13 cellular contexts compared by ENCODE assay signal in the genomic region with DNA sequence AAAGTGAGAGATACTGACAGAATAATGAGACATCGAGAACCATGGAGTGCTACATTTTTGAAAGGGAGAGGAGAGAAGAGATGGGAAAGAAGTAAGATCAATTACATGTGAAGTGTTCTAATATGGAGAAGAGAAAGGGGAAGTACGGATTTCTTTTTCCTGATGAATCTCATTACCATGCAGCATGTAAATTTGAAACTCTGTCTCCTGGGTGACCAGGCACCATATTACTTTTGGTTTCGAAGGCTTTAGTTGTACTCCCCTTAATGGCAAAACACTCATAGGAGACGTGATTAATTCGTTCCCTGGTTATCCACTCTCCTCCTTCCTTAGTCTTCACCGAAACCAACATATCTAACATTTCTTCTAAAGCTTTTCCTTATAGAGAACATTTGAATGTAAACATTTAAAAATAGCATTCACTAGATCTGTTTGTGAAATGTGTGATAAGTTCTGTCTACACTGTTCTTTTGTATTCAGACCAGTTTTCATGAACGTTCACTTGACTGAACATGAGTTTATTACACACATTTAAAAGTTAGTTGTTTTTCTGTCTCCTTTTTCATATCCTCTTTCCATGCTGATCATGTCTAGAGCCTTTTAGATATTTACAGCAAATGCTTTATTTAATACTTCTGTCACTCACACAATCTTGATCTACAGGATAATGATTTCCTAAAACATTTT.
DNase-seq lines count a peak whose midpoint lies in the region; ATAC-seq, FAIRE-seq and TF ChIP-seq lines count a peak whose summit lies in the region.
"Had no signal": no experiment of that assay in that cellular context is flagged by ENCODE, and none has a peak within 500 bp of the region (broad histone marks: within the 10 kb centered on the region; RNA-seq: fewer than 3 reads in every experiment).

No MANE protein-coding gene starts in this region.

- H3K9me3 Mint-ChIP-seq in activated CD4-positive, alpha-beta T cell treated with anti-CD3 and anti-CD28 coated beads, Interleukin-2, amount 10 ng/mL, durations not matched to agents 7 days and 5 days, result no peaks in the 10 kb centered on the region
- H3K9me3 Mint-ChIP-seq in activated CD4-positive, alpha-beta memory T cell treated with anti-CD3 and anti-CD28 coated beads for 36 hours, result no peaks in the 10 kb centered on the region
- no peaks in the 10 kb centered on the region for H3K9me3 Mint-ChIP-seq in activated CD8-positive, alpha-beta T cell treated with anti-CD3 and anti-CD28 coated beads, Interleukin-2, amount 10 ng/mL, durations not matched to agents 7 days and 5 days (ENCODE audit: insufficient read depth)
- H3K9me3 Mint-ChIP-seq: activated naive CD4-positive, alpha-beta T cell treated with anti-CD3 and anti-CD28 coated beads, Interleukin-2, amount 50 U/mL, for 24 hours had no signal

- H3K9me3 ChIP-seq in pancreas, result no peaks in the 10 kb centered on the region
- H3K9me3 ChIP-seq: left lung had no signal

- no peak overlapping the region for H3K27ac ChIP-seq in pancreas
- H3K27ac ChIP-seq: left lung had no signal

- WGBS in pancreas, 2 donors, result 87 to 90% methylated on average over 7 of the region's 7 CpGs

- no peak for TF ChIP-seq CTCF in GM20000 (IDR thresholded peaks at IDR 0.05; ENCODE audit: extremely low read depth, missing control alignments)
- no peak for TF ChIP-seq CTCF in pancreas (IDR thresholded peaks at IDR 0.05)

- intact Hi-C loops in pancreas (cut with DNase I), result no loop called here
- intact Hi-C loops in activated CD4-positive, alpha-beta memory T cell treated with anti-CD3 and anti-CD28 coated beads for 36 hours (cut with micrococcal nuclease), result no loop called here

- no peaks in the 10 kb centered on the region for H3K36me3 Mint-ChIP-seq in activated CD4-positive, alpha-beta T cell treated with anti-CD3 and anti-CD28 coated beads, Interleukin-2, amount 10 ng/mL, durations not matched to agents 7 days and 5 days (ENCODE audit: low read depth)
- H3K36me3 Mint-ChIP-seq in activated CD4-positive, alpha-beta memory T cell treated with anti-CD3 and anti-CD28 coated beads for 36 hours, result no peaks in the 10 kb centered on the region
- H3K36me3 Mint-ChIP-seq in activated CD8-positive, alpha-beta T cell treated with anti-CD3 and anti-CD28 coated beads, Interleukin-2, amount 10 ng/mL, durations not matched to agents 7 days and 5 days (ENCODE audit: low read depth), result no peaks in the 10 kb centered on the region
- H3K36me3 Mint-ChIP-seq: activated naive CD4-positive, alpha-beta T cell treated with anti-CD3 and anti-CD28 coated beads, Interleukin-2, amount 50 U/mL, for 24 hours had no signal

- peaks cover 0 to 5% (median 0%) of the 10 kb centered on the region in 3 donors for H3K4me1 ChIP-seq in pancreas
- H3K4me1 ChIP-seq: left lung had no signal

- H3K4me1 Mint-ChIP-seq in activated CD4-positive, alpha-beta T cell treated with anti-CD3 and anti-CD28 coated beads, Interleukin-2, amount 10 ng/mL, durations not matched to agents 7 days and 5 days, result no peaks in the 10 kb centered on the region
- H3K4me1 Mint-ChIP-seq in activated CD4-positive, alpha-beta memory T cell treated with anti-CD3 and anti-CD28 coated beads for 36 hours (ENCODE audit: low read depth), result no peaks in the 10 kb centered on the region
- H3K4me1 Mint-ChIP-seq in activated CD8-positive, alpha-beta T cell treated with anti-CD3 and anti-CD28 coated beads, Interleukin-2, amount 10 ng/mL, durations not matched to agents 7 days and 5 days (ENCODE audit: low read depth), result no peaks in the 10 kb centered on the region
- H3K4me1 Mint-ChIP-seq: activated naive CD4-positive, alpha-beta T cell treated with anti-CD3 and anti-CD28 coated beads, Interleukin-2, amount 50 U/mL, for 24 hours had no signal

- DNase-seq in GM18507 (ENCODE audit: extremely low spot score, insufficient read length, low read depth) (peak; percentile 18), GM20000 (ENCODE audit: low spot score) (peak; percentile 37), NAMALWA (ENCODE audit: low spot score) (peak; percentile 9), pancreas (no peak)
- no peak for DNase-seq in activated CD4-positive, alpha-beta T cell treated with anti-CD3 and anti-CD28 coated beads, Interleukin-2, amount 10 ng/mL, durations not matched to agents 7 days and 5 days
- no peak for DNase-seq in activated CD4-positive, alpha-beta memory T cell treated with anti-CD3 and anti-CD28 coated beads for 36 hours
- no peak for DNase-seq in activated CD8-positive, alpha-beta T cell treated with anti-CD3 and anti-CD28 coated beads, Interleukin-2, amount 10 ng/mL, durations not matched to agents 7 days and 5 days
- DNase-seq: C1 segment of cervical spinal cord, cortex of kidney, left lung, SHP77 had no signal

- FAIRE-seq in GM18507 (lab: Jason Lieb, UNC) (peak; percentile 92), pancreas (lab: Jason Lieb, UNC) (no peak)

- POLR2A ChIA-PET in activated CD4-positive, alpha-beta T cell treated with anti-CD3 and anti-CD28 coated beads, Interleukin-2, amount 10 ng/mL, durations not matched to agents 7 days and 5 days (lab: Charles Lee), result no interaction called here
- POLR2A ChIA-PET in activated CD4-positive, alpha-beta memory T cell treated with anti-CD3 and anti-CD28 coated beads for 36 hours (lab: Charles Lee), result no interaction called here
- POLR2A ChIA-PET in activated CD8-positive, alpha-beta T cell treated with anti-CD3 and anti-CD28 coated beads, Interleukin-2, amount 10 ng/mL, durations not matched to agents 7 days and 5 days (lab: Charles Lee), result no interaction called here

- no peaks in the 10 kb centered on the region for H3K36me3 ChIP-seq in pancreas
- H3K36me3 ChIP-seq: left lung had no signal

- H3K4me3 Mint-ChIP-seq in activated CD4-positive, alpha-beta T cell treated with anti-CD3 and anti-CD28 coated beads, Interleukin-2, amount 10 ng/mL, durations not matched to agents 7 days and 5 days, result no peak overlapping the region
- no peak overlapping the region for H3K4me3 Mint-ChIP-seq in activated CD4-positive, alpha-beta memory T cell treated with anti-CD3 and anti-CD28 coated beads for 36 hours
- H3K4me3 Mint-ChIP-seq in activated CD8-positive, alpha-beta T cell treated with anti-CD3 and anti-CD28 coated beads, Interleukin-2, amount 10 ng/mL, durations not matched to agents 7 days and 5 days, result no peak overlapping the region
- H3K4me3 Mint-ChIP-seq: activated naive CD4-positive, alpha-beta T cell treated with anti-CD3 and anti-CD28 coated beads, Interleukin-2, amount 50 U/mL, for 24 hours had no signal

- no peak overlapping the region for H3K27ac Mint-ChIP-seq in activated CD4-positive, alpha-beta T cell treated with anti-CD3 and anti-CD28 coated beads, Interleukin-2, amount 10 ng/mL, durations not matched to agents 7 days and 5 days
- no peak overlapping the region for H3K27ac Mint-ChIP-seq in activated CD4-positive, alpha-beta memory T cell treated with anti-CD3 and anti-CD28 coated beads for 36 hours
- no peak overlapping the region for H3K27ac Mint-ChIP-seq in activated CD8-positive, alpha-beta T cell treated with anti-CD3 and anti-CD28 coated beads, Interleukin-2, amount 10 ng/mL, durations not matched to agents 7 days and 5 days
- H3K27ac Mint-ChIP-seq: activated naive CD4-positive, alpha-beta T cell treated with anti-CD3 and anti-CD28 coated beads, Interleukin-2, amount 50 U/mL, for 24 hours had no signal

- ATAC-seq in HG03039 (IDR thresholded peaks at IDR 0.05; ENCODE audit: unreplicated experiment), result peak; percentile 94
- ATAC-seq in pancreas, result no peak
- ATAC-seq in activated CD8-positive, alpha-beta T cell treated with anti-CD3 and anti-CD28 coated beads, Interleukin-2, amount 10 ng/mL, durations not matched to agents 7 days and 5 days, result no peak
- ATAC-seq: left lung had no signal

- CTCF ChIA-PET in activated CD4-positive, alpha-beta T cell treated with anti-CD3 and anti-CD28 coated beads, Interleukin-2, amount 10 ng/mL, durations not matched to agents 7 days and 5 days (lab: Charles Lee), result no interaction called here
- CTCF ChIA-PET in activated CD4-positive, alpha-beta memory T cell treated with anti-CD3 and anti-CD28 coated beads for 36 hours (lab: Charles Lee), result no interaction called here
- CTCF ChIA-PET in activated CD8-positive, alpha-beta T cell treated with anti-CD3 and anti-CD28 coated beads, Interleukin-2, amount 10 ng/mL, durations not matched to agents 7 days and 5 days (lab: Charles Lee), result no interaction called here

- H3K4me3 ChIP-seq in pancreas, result no peak overlapping the region
- H3K4me3 ChIP-seq: left lung had no signal

- H3K27me3 ChIP-seq in pancreas, result no peaks in the 10 kb centered on the region
- H3K27me3 ChIP-seq: left lung had no signal

- peaks cover 11% of the 10 kb centered on the region for H3K27me3 Mint-ChIP-seq in activated CD4-positive, alpha-beta T cell treated with anti-CD3 and anti-CD28 coated beads, Interleukin-2, amount 10 ng/mL, durations not matched to agents 7 days and 5 days
- peaks cover 7% of the 10 kb centered on the region for H3K27me3 Mint-ChIP-seq in activated CD4-positive, alpha-beta memory T cell treated with anti-CD3 and anti-CD28 coated beads for 36 hours
- H3K27me3 Mint-ChIP-seq in activated CD8-positive, alpha-beta T cell treated with anti-CD3 and anti-CD28 coated beads, Interleukin-2, amount 10 ng/mL, durations not matched to agents 7 days and 5 days (ENCODE audit: low read depth), result peaks cover 22% of the 10 kb centered on the region

Comparison
In these comparisons a context has a peak if more than half of its experiments do, and no peak if none do; other contexts are left out.
1. DNase-seq: peak in GM18507 (single experiment), GM20000 (single experiment) and NAMALWA (single experiment); none in pancreas (0 of 6), activated CD4-positive, alpha-beta T cell treated with anti-CD3 and anti-CD28 coated beads, Interleukin-2, amount 10 ng/mL, durations not matched to agents 7 days and 5 days (single experiment), activated CD4-positive, alpha-beta memory T cell treated with anti-CD3 and anti-CD28 coated beads for 36 hours (single experiment) and activated CD8-positive, alpha-beta T cell treated with anti-CD3 and anti-CD28 coated beads, Interleukin-2, amount 10 ng/mL, durations not matched to agents 7 days and 5 days (single experiment).